In the genomic region with DNA sequence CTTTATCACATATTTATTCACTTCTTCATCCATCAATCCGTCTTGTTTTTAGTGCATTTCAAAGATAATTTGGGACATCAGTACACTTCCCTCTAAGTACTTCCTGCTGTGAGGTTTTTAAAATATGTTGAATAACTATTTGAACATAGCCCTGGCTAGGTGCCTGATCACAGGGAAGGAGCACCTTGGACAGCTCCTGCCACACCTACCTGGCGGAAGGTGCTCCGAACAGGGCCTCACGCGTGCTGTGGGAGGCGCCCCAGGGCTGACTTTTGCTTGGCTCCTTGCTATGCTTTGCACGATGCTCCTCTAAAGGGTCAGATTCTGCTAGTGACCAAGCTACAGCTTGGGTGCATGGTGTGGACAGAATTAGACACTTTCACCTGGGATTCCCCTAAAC, we compare ENCODE assay signal across 14 cellular contexts. TPM values are rescaled to one million over a fixed set of nuclear protein-coding genes. Genes with fewer than 3 reads are reported as not detected.
DNase-seq lines count a peak whose midpoint lies in the region; ATAC-seq, FAIRE-seq and TF ChIP-seq lines count a peak whose summit lies in the region.
"Had no signal": no experiment of that assay in that cellular context is flagged by ENCODE, and none has a peak within 500 bp of the region (broad histone marks: within the 10 kb centered on the region; RNA-seq: fewer than 3 reads in every experiment).

No MANE protein-coding gene starts in this region.

- H2BK120ac ChIP-seq in H1 (replicated peaks; ENCODE audit: low read depth, low read length) = no peak overlapping the region

- no peaks in the 10 kb centered on the region for H3K79me2 ChIP-seq in H1 (ENCODE audit: control insufficient read depth in 1 of 2, insufficient read depth in 2 of 2, low read length in 2 of 2)

- H3K27me3 Mint-ChIP-seq in MCF 10A (ENCODE audit: insufficient read depth, unreplicated experiment) = peaks cover 57% of the 10 kb centered on the region
- peaks cover 17 to 38% of the 10 kb centered on the region in 2 donors for H3K27me3 Mint-ChIP-seq in T-cell

- H3K36me3 ChIP-seq in breast epithelium (no peaks in the 10 kb centered on the region), H1 (ENCODE audit: control insufficient read depth in 2 of 4, insufficient read depth in 4 of 4, low read length in 3 of 4) (no peaks in the 10 kb centered on the region), transverse colon (no peaks in the 10 kb centered on the region)
- H3K36me3 ChIP-seq: pancreas had no signal

- no peak overlapping the region for H2AK5ac ChIP-seq in H1 (ENCODE audit: low read depth, low read length)

- H4K8ac ChIP-seq in H1 (ENCODE audit: extremely low read depth, insufficient read depth, low read length) = no peak overlapping the region

- H3K9me3 ChIP-seq in breast epithelium = no peaks in the 10 kb centered on the region
- no peaks in the 10 kb centered on the region for H3K9me3 ChIP-seq in H1 (ENCODE audit: insufficient read depth in 2 of 2, low read depth in 1 of 2, low read length in 1 of 2)
- H3K9me3 ChIP-seq in transverse colon = no peaks in the 10 kb centered on the region
- H3K9me3 ChIP-seq: pancreas had no signal

- H3K9ac ChIP-seq in H1 (replicated peaks in 1 of 4; ENCODE audit: extremely low read depth in 1 of 4, low read depth in 3 of 4, low read length in 3 of 4) = no peak overlapping the region

- intact Hi-C loops in MCF 10A (cut with micrococcal nuclease) (no loop called here), breast epithelium (cut with DNase I; ENCODE audit: low total_unique reads) (no loop called here), transverse colon (cut with DNase I; ENCODE audit: low total_unique reads) (no loop called here), posterior vena cava (cut with DNase I) (no loop called here)

- peaks cover 0 to 2% of the 10 kb centered on the region in 2 experiments for H4K20me1 ChIP-seq in H1 (replicated peaks in 1 of 2; ENCODE audit: control insufficient read depth in 1 of 2, insufficient read depth in 2 of 2, low read length in 2 of 2)

- H2BK20ac ChIP-seq in H1 (ENCODE audit: low read length) = no peak overlapping the region

- peaks cover 4% of the 10 kb centered on the region for H3K4me1 Mint-ChIP-seq in MCF 10A (ENCODE audit: insufficient read depth, unreplicated experiment)
- peaks cover 16 to 20% (median 18%) of the 10 kb centered on the region in 3 donors for H3K4me1 Mint-ChIP-seq in T-cell

- H3K14ac ChIP-seq in H1 (ENCODE audit: insufficient read length) = no peak overlapping the region

- no peak for FAIRE-seq in H1 (lab: Jason Lieb, UNC)
- FAIRE-seq: endometrium, GM18507, pancreas had no signal

- H3K9me3 Mint-ChIP-seq in MCF 10A (ENCODE audit: unreplicated experiment) (no peaks in the 10 kb centered on the region), T-cell (no peaks in the 10 kb centered on the region)
- H3K9me3 Mint-ChIP-seq: HFFc6 had no signal

- H3K27ac Mint-ChIP-seq in MCF 10A (ENCODE audit: low read depth, unreplicated experiment) = no peak overlapping the region
- H3K27ac Mint-ChIP-seq in T-cell = no peak overlapping the region
- H3K27ac Mint-ChIP-seq: HFFc6 had no signal

- H3K27ac ChIP-seq in breast epithelium (no peak overlapping the region), H1 (ENCODE audit: low read depth, low read length) (no peak overlapping the region), transverse colon (no peak overlapping the region)
- H3K27ac ChIP-seq: pancreas had no signal

- TF ChIP-seq POLR2A in breast epithelium (IDR thresholded peaks at IDR 0.05) = no peak
- TF ChIP-seq POLR2A in H1 (IDR thresholded peaks at IDR 0.05; ENCODE audit: control extremely low read depth in 1 of 2, low read depth in 2 of 2, low read length in 2 of 2) = no peak
- no peak for TF ChIP-seq POLR2A in transverse colon (IDR thresholded peaks at IDR 0.05)

- H4K5ac ChIP-seq in H1 (ENCODE audit: insufficient read length, low read depth, low read length) = no peak overlapping the region

- ATAC-seq in T-cell (replicated peaks in 1 of 4) = no peak

- TF ChIP-seq CTCF in MCF 10A (IDR thresholded peaks at IDR 0.05; ENCODE audit: unreplicated experiment) (no peak), breast epithelium (IDR thresholded peaks at IDR 0.05) (no peak), H1 (IDR thresholded peaks at IDR 0.05; ENCODE audit: control extremely low read depth in 1 of 3, insufficient read depth in 1 of 3, low read depth in 1 of 3, low read length in 3 of 3) (peak; percentile 18 to 23 (median 21); a peak in 3 of 4 replicates), transverse colon (IDR thresholded peaks at IDR 0.05) (no peak)

- H3K4me3 Mint-ChIP-seq in MCF 10A (ENCODE audit: unreplicated experiment) (no peak overlapping the region), T-cell (no peak overlapping the region)
- H3K4me3 Mint-ChIP-seq: HFFc6 had no signal

- CTCF ChIA-PET in MCF 10A (lab: Yijun Ruan, JAX) = interaction anchor here (0.5 to 2.8 kb wide), 4 partner anchors 10 to 356 kb away, joined by 3 to 17 read pairs (median 3); no protein-coding TSS in a partner anchor
- CTCF ChIA-PET in T-cell (lab: Charles Lee) = interaction anchor here (0.6 to 1.9 kb wide), 4 partner anchors 12 to 580 kb away, joined by 3 to 4 read pairs (median 4); no protein-coding TSS in a partner anchor
- CTCF ChIA-PET in H1 (lab: Charles Lee; ENCODE audit: partially characterized antibody) = interaction anchor here (0.5 to 43.7 kb wide), 11 partner anchors 10 to 503 kb away, joined by 3 to 1755 read pairs (median 4); a partner anchor contains a TSS

- no peaks in the 10 kb centered on the region for H3K79me1 ChIP-seq in H1 (ENCODE audit: low read depth, low read length)

- H3K23ac ChIP-seq in H1 (ENCODE audit: insufficient read length) = no peak overlapping the region

- TF ChIP-seq EP300 in H1 (IDR thresholded peaks at IDR 0.05; ENCODE audit: borderline replicate concordance in 1 of 2, low read depth in 2 of 2, low read length in 2 of 2) = no peak
- no peak for TF ChIP-seq EP300 in transverse colon (IDR thresholded peaks at IDR 0.05; ENCODE audit: low read depth)

- H2BK5ac ChIP-seq in H1 (ENCODE audit: low read depth, low read length) = no peak overlapping the region

- H3K18ac ChIP-seq in H1 (ENCODE audit: extremely low read depth, low read length) = no peak overlapping the region

- in situ Hi-C loops in transverse colon (cut with MboI; ENCODE audit: low pct_ligation_motif_present in 1 of 4, low pct_unique_long_range_greater_than_20kb in 1 of 4, low sequenced_read_pairs in 3 of 4) = no loop called here

- H3K27me3 ChIP-seq in breast epithelium (no peaks in the 10 kb centered on the region), H1 (replicated peaks in 1 of 4; ENCODE audit: control insufficient read depth in 3 of 4, extremely low read depth in 1 of 4, insufficient read depth in 3 of 4, low read length in 3 of 4) (peaks cover 0 to 5% (median under 1%) of the 10 kb centered on the region in 4 experiments; a peak in 3 of 7 replicates), transverse colon (peaks cover 4% of the 10 kb centered on the region)
- H3K27me3 ChIP-seq: pancreas had no signal

- H3K4ac ChIP-seq in H1 (replicated peaks; ENCODE audit: insufficient read length, low read depth, low read length) = no peak overlapping the region

- POLR2A ChIA-PET in MCF 10A (lab: Yijun Ruan, JAX) = no interaction called here
- POLR2A ChIA-PET in T-cell (lab: Charles Lee) = no interaction called here
- POLR2A ChIA-PET in H1 (lab: Charles Lee; ENCODE audit: partially characterized antibody) = interaction anchor here (0.6 to 1.6 kb wide), 8 partner anchors 9 to 518 kb away, joined by 3 to 6 read pairs (median 3); a partner anchor contains a TSS

- no peak overlapping the region for H4K91ac ChIP-seq in H1 (replicated peaks; ENCODE audit: insufficient read length, low read length)

- no peak overlapping the region for H3K4me2 ChIP-seq in H1 (ENCODE audit: insufficient read depth in 1 of 2, low read depth in 2 of 2, low read length in 2 of 2)

- no peak overlapping the region for H2BK12ac ChIP-seq in H1 (ENCODE audit: low read depth, low read length)

- H2BK15ac ChIP-seq in H1 (ENCODE audit: low read length) = no peak overlapping the region

- peaks cover 6% of the 10 kb centered on the region for H3K23me2 ChIP-seq in H1 (ENCODE audit: low read depth, low read length)

- 34% methylated on average over 7 of the region's 7 CpGs; no CpG with 5 or more reads in 1 of the 2 experiments for WGBS in H1 (ENCODE audit: extremely low coverage in 1 of 2, insufficient coverage in 1 of 2, insufficient read length in 1 of 2, insufficient replicate concordance in 2 of 2, low coverage in 1 of 2, low lambda C conversion rate in 2 of 2, missing lambda C conversion rate in 1 of 2), 2 experiments
- WGBS in transverse colon (ENCODE audit: low coverage in 1 of 2), 2 donors = 11 to 35% methylated on average over 1 to 7 of the region's 7 CpGs

- H3K4me1 ChIP-seq in breast epithelium (no peaks in the 10 kb centered on the region), H1 (replicated peaks in 1 of 4; ENCODE audit: control insufficient read depth in 3 of 4, insufficient read depth in 4 of 4, low read length in 3 of 4) (0 out of 7 replicates have a peak, but pooled peaks cover 0 to 2% (median 0%) of the 10 kb centered on the region in 4 experiments), transverse colon (peaks cover 0 to 9% (median 7%) of the 10 kb centered on the region in 4 donors)

- H3K56ac ChIP-seq in H1 (replicated peaks; ENCODE audit: insufficient read length, low read depth, low read length) = no peak overlapping the region

- TF ChIP-seq RAD21 in H1 (IDR thresholded peaks at IDR 0.05 in 1 of 2, conservative IDR thresholded peaks at IDR 0.05 in 1 of 2; ENCODE audit: low read depth in 2 of 2, low read length in 2 of 2) = peak; percentile 21 to 45; a peak in 1 of 4 replicates

- H3K4me3 ChIP-seq in breast epithelium (no peak overlapping the region), H1 (ENCODE audit: extremely low read depth in 1 of 4, insufficient read depth in 2 of 4, low read depth in 3 of 4, low read length in 4 of 4) (no peak overlapping the region), transverse colon (no peak overlapping the region)
- H3K4me3 ChIP-seq: pancreas had no signal

- no peak overlapping the region for H2AFZ ChIP-seq in H1 (ENCODE audit: low read length)

- DNase-seq in MCF 10A (ENCODE audit: unreplicated experiment) (peak; percentile 52), breast epithelium (ENCODE audit: low spot score in 2 of 2) (no peak), T-cell (peak in 25 of 34 experiments; percentile 27 to 58 (median 43)), H1 (ENCODE audit: low read depth in 1 of 2, low spot score in 2 of 2) (peak in 1 of 2 experiments; percentile 71), transverse colon (peak; percentile 35), middle frontal gyrus (ENCODE audit: extremely low spot score, low spot score) (no peak), posterior vena cava (ENCODE audit: low spot score) (no peak), SHP77 (lab: John Stamatoyannopoulos, UW) (no peak)
- DNase-seq: aorta, HFFc6, NCI-H1930 had no signal

- no TSS peak for BruUV-seq in MCF 10A (replicated peaks; lab: Mats Ljungman, UMichigan)

- H3K36me3 Mint-ChIP-seq in MCF 10A (ENCODE audit: insufficient read depth, unreplicated experiment) = no peaks in the 10 kb centered on the region
- H3K36me3 Mint-ChIP-seq in T-cell = peaks cover 4% of the 10 kb centered on the region

RNA-seq across cellular contexts. Expression of a gene that starts 4.9 kb away (rescaled TPM):
- 3.8 and 7.3 TPM in 2 replicates for total RNA-seq in MCF 10A (2022)
- 1 to 10 TPM; 2.4 to 4.1 (median 2.9) TPM for total RNA-seq in breast epithelium
- total RNA-seq in T-cell = 10 to 100 TPM in 4 of 5 donors, 1 to 10 TPM in 1; 9.7 to 13.2 (median 12.5) TPM
- total RNA-seq in H1 (2021; fragmentation: NEBNext Ultra II Directional; extraction: Animal tissue kit (Norgen Biotek cat#: 25700)) = 9.3 and 9.8 TPM in 2 replicates
- polyA plus RNA-seq in H1 (2011; rRNA removed) = 8.1 and 12.3 TPM in 2 replicates
- polyA plus RNA-seq in H1 (2011; cell fraction: cytosol; rRNA removed) = 7.1 TPM
- polyA plus RNA-seq in H1 (2011; cell fraction: nucleus; rRNA removed) = 25.0 TPM
- polyA plus RNA-seq in H1 (2012, experiment 1 of 2) = 5.3 to 9.0 TPM (median 7.8 TPM) in 4 replicates
- polyA plus RNA-seq in H1 (2012, experiment 2 of 2) = 5.1 TPM
- 8.4 TPM for polyA plus RNA-seq in H1 (2013, experiment 1 of 2)
- polyA plus RNA-seq in H1 (2013, experiment 2 of 2) = 7.4 TPM
- 2.4 and 3.4 TPM in 2 replicates for polyA minus RNA-seq in H1 (2011; rRNA and poly(A)+ RNA removed)
- polyA minus RNA-seq in H1 (2011; cell fraction: cytosol; rRNA and poly(A)+ RNA removed) = 6.5 TPM
- 9.7 TPM for polyA minus RNA-seq in H1 (2011; cell fraction: nucleus; rRNA and poly(A)+ RNA removed)
- 10 to 100 TPM in 1 of 4 donors, 1 to 10 TPM in 3; 2.7 to 12.3 (median 6.2) TPM for total RNA-seq in transverse colon
- 1 to 10 TPM; 2.7 to 3.3 TPM for total RNA-seq in posterior vena cava

RNA-seq across cellular contexts. Expression of a gene that starts 12.5 kb away (rescaled TPM):
- total RNA-seq in MCF 10A (2022) = not detected in 2 replicates
- 1 to 10 TPM in 1 of 3 donors, under 1 TPM in 2; 0.44 to 1.4 (median 0.66) TPM for total RNA-seq in breast epithelium
- under 1 TPM in 4 of 5 donors, not detected in 1; 0.09 to 0.13 (median 0.11) TPM for total RNA-seq in T-cell
- 1.5 and 1.7 TPM in 2 replicates for total RNA-seq in H1 (2021; fragmentation: NEBNext Ultra II Directional; extraction: Animal tissue kit (Norgen Biotek cat#: 25700))
- 1.5 and 1.6 TPM in 2 replicates for polyA plus RNA-seq in H1 (2011; rRNA removed)
- polyA plus RNA-seq in H1 (2011; cell fraction: cytosol; rRNA removed) = 1.3 TPM
- polyA plus RNA-seq in H1 (2011; cell fraction: nucleus; rRNA removed) = 3.1 TPM
- 1.2 to 1.7 TPM (median 1.4 TPM) in 4 replicates for polyA plus RNA-seq in H1 (2012, experiment 1 of 2)
- polyA plus RNA-seq in H1 (2012, experiment 2 of 2) = 1.2 TPM
- 2.3 TPM for polyA plus RNA-seq in H1 (2013, experiment 1 of 2)
- 2.0 TPM for polyA plus RNA-seq in H1 (2013, experiment 2 of 2)
- polyA minus RNA-seq in H1 (2011; rRNA and poly(A)+ RNA removed) = 2.0 and 2.2 TPM in 2 replicates
- polyA minus RNA-seq in H1 (2011; cell fraction: cytosol; rRNA and poly(A)+ RNA removed) = 0.66 TPM
- polyA minus RNA-seq in H1 (2011; cell fraction: nucleus; rRNA and poly(A)+ RNA removed) = 1.6 TPM
- total RNA-seq in transverse colon = 1 to 10 TPM in 1 of 4 donors, under 1 TPM in 3; 0.40 to 4.1 (median 0.44) TPM
- 1 to 10 TPM; 2.1 to 9.0 TPM for total RNA-seq in posterior vena cava

RNA-seq across cellular contexts. Expression of a gene that starts 15.1 kb away (rescaled TPM):
- total RNA-seq in MCF 10A (2022) = 6.9 and 7.8 TPM in 2 replicates
- total RNA-seq in breast epithelium = 1 to 10 TPM; 6.6 to 9.1 (median 8.2) TPM
- total RNA-seq in T-cell = 10 to 100 TPM; 23.6 to 42.6 (median 39.5) TPM
- total RNA-seq in H1 (2021; fragmentation: NEBNext Ultra II Directional; extraction: Animal tissue kit (Norgen Biotek cat#: 25700)) = 3.6 and 4.3 TPM in 2 replicates
- 3.8 and 6.8 TPM in 2 replicates for polyA plus RNA-seq in H1 (2011; rRNA removed)
- polyA plus RNA-seq in H1 (2011; cell fraction: cytosol; rRNA removed) = 5.3 TPM
- 7.1 TPM for polyA plus RNA-seq in H1 (2011; cell fraction: nucleus; rRNA removed)
- 3.3 to 4.1 TPM (median 4.1 TPM) in 4 replicates for polyA plus RNA-seq in H1 (2012, experiment 1 of 2)
- polyA plus RNA-seq in H1 (2012, experiment 2 of 2) = 3.5 TPM
- 2.8 TPM for polyA plus RNA-seq in H1 (2013, experiment 1 of 2)
- 2.6 TPM for polyA plus RNA-seq in H1 (2013, experiment 2 of 2)
- polyA minus RNA-seq in H1 (2011; rRNA and poly(A)+ RNA removed) = 5.8 and 7.1 TPM in 2 replicates
- 4.0 TPM for polyA minus RNA-seq in H1 (2011; cell fraction: cytosol; rRNA and poly(A)+ RNA removed)
- 5.7 TPM for polyA minus RNA-seq in H1 (2011; cell fraction: nucleus; rRNA and poly(A)+ RNA removed)
- 10 to 100 TPM; 10.5 to 37.4 (median 17.3) TPM for total RNA-seq in transverse colon
- 10 to 100 TPM; 10.5 to 11.3 TPM for total RNA-seq in posterior vena cava

RNA-seq across cellular contexts. Expression of a gene that starts 30.7 kb away (rescaled TPM):
- total RNA-seq in MCF 10A (2022) (0.21 and 0.29 TPM in 2 replicates), breast epithelium (1 to 10 TPM; 3.0 to 9.5 (median 6.4) TPM), T-cell (10 to 100 TPM; 13.2 to 28.2 (median 21.5) TPM), transverse colon (1 to 10 TPM in 2 of 4 donors, under 1 TPM in 2; 0.60 to 8.1 (median 3.5) TPM), posterior vena cava (1 to 10 TPM; 3.6 to 5.2 TPM)
- total RNA-seq in H1 (2021; fragmentation: NEBNext Ultra II Directional; extraction: Animal tissue kit (Norgen Biotek cat#: 25700)) = 2.4 and 2.7 TPM in 2 replicates
- polyA plus RNA-seq in H1 (2011; rRNA removed) = 1.5 and 2.4 TPM in 2 replicates
- 1.6 TPM for polyA plus RNA-seq in H1 (2011; cell fraction: cytosol; rRNA removed)
- 1.8 TPM for polyA plus RNA-seq in H1 (2011; cell fraction: nucleus; rRNA removed)
- polyA plus RNA-seq in H1 (2012, experiment 1 of 2) = 1.7 to 2.4 TPM (median 2.2 TPM) in 4 replicates
- 1.6 TPM for polyA plus RNA-seq in H1 (2012, experiment 2 of 2)
- polyA plus RNA-seq in H1 (2013, experiment 1 of 2) = 1.8 TPM
- polyA plus RNA-seq in H1 (2013, experiment 2 of 2) = 2.0 TPM
- polyA minus RNA-seq in H1 (2011; rRNA and poly(A)+ RNA removed) = 2.8 and 3.4 TPM in 2 replicates
- polyA minus RNA-seq in H1 (2011; cell fraction: cytosol; rRNA and poly(A)+ RNA removed) = 1.5 TPM
- 2.6 TPM for polyA minus RNA-seq in H1 (2011; cell fraction: nucleus; rRNA and poly(A)+ RNA removed)

RNA-seq across cellular contexts. Expression of a gene that starts 52.6 kb away (rescaled TPM):
- total RNA-seq in MCF 10A (2022) (109 and 113 TPM in 2 replicates), breast epithelium (10 to 100 TPM; 23.7 to 36.7 (median 28.8) TPM), T-cell (10 to 100 TPM; 41.1 to 91.2 (median 75.5) TPM), transverse colon (10 to 100 TPM; 28.4 to 41.8 (median 33.3) TPM), posterior vena cava (10 to 100 TPM; 43.3 to 51.2 TPM)
- total RNA-seq in H1 (2021; fragmentation: NEBNext Ultra II Directional; extraction: Animal tissue kit (Norgen Biotek cat#: 25700)) = 147 and 166 TPM in 2 replicates
- 73.3 and 140 TPM in 2 replicates for polyA plus RNA-seq in H1 (2011; rRNA removed)
- polyA plus RNA-seq in H1 (2011; cell fraction: cytosol; rRNA removed) = 127 TPM
- polyA plus RNA-seq in H1 (2011; cell fraction: nucleus; rRNA removed) = 46.0 TPM
- polyA plus RNA-seq in H1 (2012, experiment 1 of 2) = 126 to 142 TPM (median 133 TPM) in 4 replicates
- 31.6 TPM for polyA plus RNA-seq in H1 (2012, experiment 2 of 2)
- 76.2 TPM for polyA plus RNA-seq in H1 (2013, experiment 1 of 2)
- 73.7 TPM for polyA plus RNA-seq in H1 (2013, experiment 2 of 2)
- polyA minus RNA-seq in H1 (2011; rRNA and poly(A)+ RNA removed) = 84.5 and 90.3 TPM in 2 replicates
- 60.9 TPM for polyA minus RNA-seq in H1 (2011; cell fraction: cytosol; rRNA and poly(A)+ RNA removed)
- 26.5 TPM for polyA minus RNA-seq in H1 (2011; cell fraction: nucleus; rRNA and poly(A)+ RNA removed)

Comparison
In these comparisons a context has a peak if more than half of its experiments do, and no peak if none do; other contexts are left out.
1. DNase-seq: peak in MCF 10A (single experiment), T-cell (25 of 34) and transverse colon (single experiment); none in breast epithelium (0 of 2), middle frontal gyrus (single experiment), posterior vena cava (single experiment) and SHP77 (0 of 2).
2. CTCF ChIP-seq: peak in H1 (3 of 3); none in MCF 10A (single experiment), breast epithelium (0 of 3) and transverse colon (0 of 5).